ENCODE assay signal across 1 cellular context in genomic region chr3:156477306-156477705, GRCh38.
TF ChIP-seq lines count a peak whose summit lies in the region.

No MANE protein-coding gene starts in this region.

TF ChIP-seq in WTC11, 78 proteins besides CTCF, POLR2A, EP300 and RAD21 (continued from another document):
- no peak for TF ChIP-seq ZNF317 (CRISPR knock-in tag; IDR thresholded peaks at IDR 0.05; ENCODE audit: borderline replicate concordance, low read depth)
- no peak for TF ChIP-seq CREM (CRISPR knock-in tag; IDR thresholded peaks at IDR 0.05)
- TF ChIP-seq GRHL2 (CRISPR knock-in tag; IDR thresholded peaks at IDR 0.05; ENCODE audit: insufficient replicate concordance, severe bottlenecking), result no peak
- no peak for TF ChIP-seq NFYB (CRISPR knock-in tag; conservative IDR thresholded peaks at IDR 0.05; ENCODE audit: low read depth)
